8 cellular contexts compared by ENCODE assay signal in genomic region chr1:160031368-160032164, GRCh38. TPM values are rescaled to one million over a fixed set of nuclear protein-coding genes. Genes with fewer than 3 reads are reported as not detected.
DNase-seq lines count a peak whose midpoint lies in the region; ATAC-seq and TF ChIP-seq lines count a peak whose summit lies in the region.

Gene PIGM, minus strand, starts transcription at chr1:160031990. Its CDS starts 251 bp downstream, at chr1:160031739.

- peak; percentile 72 for TF ChIP-seq POLR2A in NB4 (IDR thresholded peaks at IDR 0.05; ENCODE audit: extremely low read depth, insufficient read length)
- TF ChIP-seq POLR2A in suprapubic skin (IDR thresholded peaks at IDR 0.05): no peak

- H3K36me3 ChIP-seq in GM06990 (ENCODE audit: control insufficient read depth, insufficient read depth, low read length) (no peaks in the 10 kb centered on the region), suprapubic skin (no peaks in the 10 kb centered on the region)

- H3K9me3 ChIP-seq in suprapubic skin: no peaks in the 10 kb centered on the region

- H3K27ac ChIP-seq in suprapubic skin: peak within 1 kb of the TSS; percentile 47

- DNase-seq in GM06990 (ENCODE audit: extremely low read depth, insufficient read length) (peak; percentile 90), NB4 (ENCODE audit: low read depth) (peak; percentile 95), SK-N-DZ (ENCODE audit: low spot score) (peak; percentile 97), germinal center (ENCODE audit: low spot score) (peak; percentile 93), nucleus accumbens (lab: John Stamatoyannopoulos, UW) (peak in 55 of 56 donors; percentile 55 to 95 (median 85)), suprapubic skin (ENCODE audit: low spot score in 2 of 2) (peak; percentile 95 to 96)
- DNase-seq in activated naive CD4-positive, alpha-beta T cell treated with anti-CD3 and anti-CD28 coated beads, Interleukin-2, amount 50 U/mL, for 16 hours: peak; percentile 93

- WGBS in suprapubic skin: under 1% methylated on average over 44 of the region's 60 CpGs

- ATAC-seq in HG02571 (IDR thresholded peaks at IDR 0.05; ENCODE audit: unreplicated experiment): peak; percentile 96

- H3K4me3 ChIP-seq in GM06990 (replicated peaks; ENCODE audit: low read depth, low read length) (peak within 1 kb of the TSS; percentile 88), NB4 (ENCODE audit: low read depth, low read length) (peak within 1 kb of the TSS; percentile 79), suprapubic skin (peak within 1 kb of the TSS; percentile 77)

- peaks cover 28% of the 10 kb centered on the region for H3K4me1 ChIP-seq in suprapubic skin

- H3K27me3 ChIP-seq in GM06990 (replicated peaks; ENCODE audit: control insufficient read depth, insufficient read depth, low read length): no peaks in the 10 kb centered on the region
- H3K27me3 ChIP-seq in suprapubic skin: no peaks in the 10 kb centered on the region

- TF ChIP-seq CTCF in GM06990 (IDR thresholded peaks at IDR 0.05; ENCODE audit: insufficient read depth, low read length, poor library complexity, severe bottlenecking): no peak
- no peak for TF ChIP-seq CTCF in NB4 (IDR thresholded peaks at IDR 0.05; ENCODE audit: low read depth, low read length)
- no peak for TF ChIP-seq CTCF in suprapubic skin (IDR thresholded peaks at IDR 0.05)

- TF ChIP-seq EP300 in suprapubic skin (IDR thresholded peaks at IDR 0.05): no peak

RNA-seq across cellular contexts. Expression of gene PIGM, which starts in this region (rescaled TPM):
- polyA plus RNA-seq in SK-N-DZ (2014; cell fraction: cytosol; rRNA removed): 6.8 and 7.4 TPM in 2 replicates
- 2.7 and 3.1 TPM in 2 replicates for polyA plus RNA-seq in SK-N-DZ (2014; cell fraction: nucleus; rRNA removed)
- 1 to 10 TPM; 3.3 to 6.5 (median 4.8) TPM for total RNA-seq in suprapubic skin

Comparison
In these comparisons a context has a peak if more than half of its experiments do, and no peak if none do; other contexts are left out.
1. Peak in every context shown above with its lines: DNase-seq, ATAC-seq, H3K4me3 ChIP-seq and H3K27ac ChIP-seq.